In the genomic region with DNA sequence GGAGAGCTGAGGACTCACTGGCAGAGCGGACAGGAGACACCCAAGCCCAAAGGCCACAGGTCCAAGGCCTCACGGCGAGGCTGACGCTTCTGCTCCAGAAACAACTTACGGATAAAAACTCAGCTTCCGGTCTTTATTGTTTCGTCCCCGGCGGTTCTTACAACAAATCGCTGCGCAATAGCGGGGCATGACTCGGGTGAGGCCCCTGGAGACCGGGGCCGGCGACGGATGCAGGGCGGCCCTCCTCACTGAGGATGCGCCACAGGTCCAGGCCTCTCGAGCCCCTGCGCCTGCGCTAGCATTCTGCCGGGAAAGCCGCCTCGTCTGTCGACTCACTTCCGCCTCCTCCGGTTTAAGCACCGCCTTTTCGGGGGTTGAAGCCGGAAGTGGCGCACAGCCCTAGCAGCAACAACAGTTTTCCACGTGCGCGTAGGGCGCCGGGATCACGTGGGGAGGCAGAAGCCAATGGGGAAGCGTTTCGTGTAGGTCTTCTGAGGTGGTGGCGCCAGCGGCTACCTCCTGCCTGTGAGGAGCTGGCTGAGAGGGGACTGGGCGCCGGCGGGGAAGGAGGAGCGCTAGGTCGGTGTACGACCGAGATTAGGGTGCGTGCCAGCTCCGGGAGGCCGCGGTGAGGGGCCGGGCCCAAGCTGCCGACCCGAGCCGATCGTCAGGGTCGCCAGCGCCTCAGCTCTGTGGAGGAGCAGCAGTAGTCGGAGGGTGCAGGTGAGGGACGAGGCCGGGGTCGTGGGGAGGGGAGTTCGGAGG, we compare ENCODE assay signal across 8 cellular contexts. TPM values are rescaled to one million over a fixed set of nuclear protein-coding genes. Genes with fewer than 3 reads are reported as not detected.
DNase-seq lines count a peak whose midpoint lies in the region; ATAC-seq and TF ChIP-seq lines count a peak whose summit lies in the region.

A gene (plus strand): TSS at position 494 of the 765 bp plus-strand sequence. CDS start 1,853 bp downstream, outside the sequence.
A gene with protein sequence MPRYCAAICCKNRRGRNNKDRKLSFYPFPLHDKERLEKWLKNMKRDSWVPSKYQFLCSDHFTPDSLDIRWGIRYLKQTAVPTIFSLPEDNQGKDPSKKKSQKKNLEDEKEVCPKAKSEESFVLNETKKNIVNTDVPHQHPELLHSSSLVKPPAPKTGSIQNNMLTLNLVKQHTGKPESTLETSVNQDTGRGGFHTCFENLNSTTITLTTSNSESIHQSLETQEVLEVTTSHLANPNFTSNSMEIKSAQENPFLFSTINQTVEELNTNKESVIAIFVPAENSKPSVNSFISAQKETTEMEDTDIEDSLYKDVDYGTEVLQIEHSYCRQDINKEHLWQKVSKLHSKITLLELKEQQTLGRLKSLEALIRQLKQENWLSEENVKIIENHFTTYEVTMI (minus strand): TSS at position 326 of the 765 bp plus-strand sequence. CDS start 137 bp downstream, at position 189.

- DNase-seq in AG08395 (ENCODE audit: low spot score) (peak; percentile 99), NCI-H345 (lab: John Stamatoyannopoulos, UW) (peak; percentile 99), activated B cell treated with CpG ODN at 0.5 μM for 24 hours (peak; percentile 97), immature natural killer cell (peak; percentile 100), smooth muscle cell of the brain vasculature (ENCODE audit: low read depth, low spot score) (peak; percentile 99)
- peak; percentile 100 for DNase-seq in central memory CD4-positive, alpha-beta T cell

- H3K4me1 Mint-ChIP-seq in activated B cell treated with CpG ODN at 0.5 μM for 24 hours (peaks cover 66% of the 10 kb centered on the region), immature natural killer cell (peaks cover 48 to 89% of the 10 kb centered on the region in 2 donors)

- in situ Hi-C loops in GM18951 (cut with MboI; ENCODE audit: low sequenced_read_pairs, unreplicated experiment), result no loop called here

- H3K27me3 Mint-ChIP-seq in activated B cell treated with CpG ODN at 0.5 μM for 24 hours (no peaks in the 10 kb centered on the region), immature natural killer cell (ENCODE audit: low read depth in 3 of 3) (peaks cover 12 to 21% (median 14%) of the 10 kb centered on the region in 3 donors)

- H3K9me3 Mint-ChIP-seq in activated B cell treated with CpG ODN at 0.5 μM for 24 hours (peaks cover 2% of the 10 kb centered on the region), immature natural killer cell (no peaks in the 10 kb centered on the region)

- POLR2A ChIA-PET in activated B cell treated with CpG ODN at 0.5 μM for 24 hours (lab: Charles Lee), result interaction anchor here (0.6 to 5.0 kb wide), 19 partner anchors 9 to 1401 kb away, joined by 3 to 125 read pairs (median 6); a partner anchor contains a TSS

- H3K36me3 Mint-ChIP-seq in activated B cell treated with CpG ODN at 0.5 μM for 24 hours (ENCODE audit: low read depth) (peaks cover 55% of the 10 kb centered on the region), immature natural killer cell (peaks cover 0 to 18% (median 5%) of the 10 kb centered on the region in 3 donors)

- H3K4me3 Mint-ChIP-seq in activated B cell treated with CpG ODN at 0.5 μM for 24 hours (peak within 1 kb of the TSS; percentile 98), immature natural killer cell (peak within 1 kb of the TSS; percentile 92 to 100 (median 95))

- TF ChIP-seq CTCF in activated B cell treated with CpG ODN at 0.5 μM for 24 hours (IDR thresholded peaks at IDR 0.05), result no peak

- CTCF ChIA-PET in activated B cell treated with CpG ODN at 0.5 μM for 24 hours (lab: Charles Lee), result interaction anchor here (0.5 to 2.6 kb wide), 5 partner anchors 44 to 74 kb away, joined by 3 to 12 read pairs (median 5); a partner anchor contains a TSS

- peak; percentile 97 for ATAC-seq in HG03196 (IDR thresholded peaks at IDR 0.05; ENCODE audit: unreplicated experiment)
- peak; percentile 89 for ATAC-seq in activated B cell treated with CpG ODN at 0.5 μM for 24 hours (ENCODE audit: low read depth)

- intact Hi-C loops in activated B cell treated with CpG ODN at 0.5 μM for 24 hours (cut with micrococcal nuclease), result loop anchor here (1.0 to 2.0 kb wide), 6 partner anchors 17 to 1401 kb away; a partner anchor contains a TSS

- peak; percentile 90 for TF ChIP-seq POLR2A in GM18951 (IDR thresholded peaks at IDR 0.05; ENCODE audit: extremely low read depth, insufficient read depth, insufficient read length)

- H3K27ac Mint-ChIP-seq in activated B cell treated with CpG ODN at 0.5 μM for 24 hours (peak within 1 kb of the TSS; percentile 99), immature natural killer cell (peak within 1 kb of the TSS; percentile 98 to 100 (median 99))

RNA-seq across cellular contexts. Expression of the first gene that starts in this region (rescaled TPM):
- 9.0 and 9.9 TPM in 2 replicates for total RNA-seq in activated B cell treated with CpG ODN at 0.5 μM for 24 hours
- polyA plus RNA-seq in immature natural killer cell, result 10 to 100 TPM; 40.7 to 71.3 (median 51.5) TPM

RNA-seq across cellular contexts. Expression of the second gene that starts in this region (rescaled TPM):
- 22.1 and 26.3 TPM in 2 replicates for total RNA-seq in activated B cell treated with CpG ODN at 0.5 μM for 24 hours
- 10 to 100 TPM in 2 of 3 donors, 1 to 10 TPM in 1; 5.5 to 21.3 (median 13.2) TPM for polyA plus RNA-seq in immature natural killer cell

Comparison
In these comparisons a context has a peak if more than half of its experiments do, and no peak if none do; other contexts are left out.
1. Peak in every context shown above with its lines: DNase-seq and ATAC-seq.